ENCODE assay signal across 8 cellular contexts in genomic region chr6:27814665-27815424, GRCh38.
DNase-seq lines count a peak whose midpoint lies in the region; ATAC-seq and TF ChIP-seq lines count a peak whose summit lies in the region.

No MANE protein-coding gene starts in this region.

- no peaks in the 10 kb centered on the region for H3K36me3 ChIP-seq in hepatocyte (replicated peaks; ENCODE audit: insufficient read depth, low read depth)

- peak overlapping the region; percentile 54 for H2AFZ ChIP-seq in hepatocyte

- 32% methylated on average over 39 of the region's 40 CpGs for WGBS in hepatocyte (ENCODE audit: low lambda C conversion rate, missing lambda C conversion rate)

- H3K4me1 ChIP-seq in hepatocyte (ENCODE audit: insufficient read depth), result peaks cover 12% of the 10 kb centered on the region

- H3K27ac ChIP-seq in hepatocyte, result peak overlapping the region; percentile 79

- peak overlapping the region; percentile 66 for H3K4me2 ChIP-seq in hepatocyte

- no peaks in the 10 kb centered on the region for H3K9me3 ChIP-seq in hepatocyte (ENCODE audit: low read depth)

- ATAC-seq in GM21619 (IDR thresholded peaks at IDR 0.05; ENCODE audit: unreplicated experiment), result peak; percentile 50

- no peak for TF ChIP-seq CTCF in astrocyte of the cerebellum (IDR thresholded peaks at IDR 0.05; ENCODE audit: low read depth, low read length, missing control alignments)
- no peak for TF ChIP-seq CTCF in hepatocyte (IDR thresholded peaks at IDR 0.05; ENCODE audit: poor library complexity)
- TF ChIP-seq CTCF in retinal pigment epithelial cell (conservative IDR thresholded peaks at IDR 0.05; ENCODE audit: low read depth, low read length), result no peak

- no peaks in the 10 kb centered on the region for H4K20me1 ChIP-seq in hepatocyte (ENCODE audit: insufficient read depth, poor library complexity, severe bottlenecking)

- H3K27me3 ChIP-seq in hepatocyte, result no peaks in the 10 kb centered on the region

- H3K4me3 ChIP-seq in astrocyte of the cerebellum (ENCODE audit: low read depth, low read length) (peak overlapping the region; percentile 45), hepatocyte (peak overlapping the region; percentile 19), retinal pigment epithelial cell (ENCODE audit: low read length) (peak overlapping the region; percentile 63)

- peaks cover 30% of the 10 kb centered on the region for H3K79me2 ChIP-seq in hepatocyte

- no peaks in the 10 kb centered on the region for H3K9me2 ChIP-seq in hepatocyte (replicated peaks; ENCODE audit: insufficient read depth)

- DNase-seq in DMS53 treated with DMSO at 0.1 percent for 48 hours (lab: John Stamatoyannopoulos, UW; ENCODE audit: unreplicated experiment) (peak; percentile 71), KG1 (lab: John Stamatoyannopoulos, UW) (peak; percentile 85), SW 1271 (lab: John Stamatoyannopoulos, UW) (peak; percentile 65 to 91), astrocyte of the cerebellum (ENCODE audit: low read depth) (peak; percentile 96), hepatocyte (ENCODE audit: low spot score) (peak; percentile 87), retinal pigment epithelial cell (ENCODE audit: low read depth) (peak; percentile 93), NCI-H1092 treated with DMSO at 0.1 percent for 48 hours (lab: John Stamatoyannopoulos, UW) (no peak)

- in situ Hi-C loops in astrocyte of the cerebellum (cut with HindIII; ENCODE audit: low sequenced_read_pairs), result no loop called here
